In the genomic region with DNA sequence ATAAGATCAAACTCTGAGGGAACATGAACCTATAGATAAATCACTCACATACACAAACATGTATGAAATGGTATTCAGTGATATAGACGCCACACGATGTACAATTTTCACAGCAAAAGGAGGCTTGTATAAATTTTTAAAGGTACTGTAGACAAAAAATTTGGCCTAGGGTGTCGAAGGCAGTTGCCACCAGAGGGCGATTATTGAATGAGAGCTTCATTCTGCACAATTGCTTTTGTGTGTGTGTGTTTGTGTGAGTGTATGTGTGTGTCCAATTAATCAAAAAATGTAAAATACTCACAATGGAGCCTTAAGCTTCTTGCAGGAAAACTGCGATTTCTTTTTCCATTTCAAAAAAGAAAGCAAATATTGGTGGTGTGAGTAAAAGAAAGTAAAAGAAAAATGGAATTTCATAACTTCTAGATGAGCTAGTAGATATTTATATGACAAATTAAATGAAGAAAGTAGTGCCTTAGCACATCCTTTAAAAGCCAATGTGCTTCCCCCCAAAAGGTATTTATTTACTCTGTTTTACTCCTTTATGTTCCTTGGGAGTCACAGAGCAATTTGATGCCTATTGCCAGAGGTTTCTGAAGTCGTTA, we compare ENCODE assay signal across 9 cellular contexts.
DNase-seq lines count a peak whose midpoint lies in the region; ATAC-seq, FAIRE-seq and TF ChIP-seq lines count a peak whose summit lies in the region.
"Had no signal": no experiment of that assay in that cellular context is flagged by ENCODE, and none has a peak within 500 bp of the region (broad histone marks: within the 10 kb centered on the region; RNA-seq: fewer than 3 reads in every experiment).

No MANE protein-coding gene starts in this region.

- H3K4me3 ChIP-seq in SJCRH30 (no peak overlapping the region), kidney (ENCODE audit: low read length in 2 of 2) (no peak overlapping the region)

- ATAC-seq in GM18520 (IDR thresholded peaks at IDR 0.05; ENCODE audit: unreplicated experiment) (no peak), HG03460 (IDR thresholded peaks at IDR 0.05; ENCODE audit: unreplicated experiment) (no peak), GM21390 (IDR thresholded peaks at IDR 0.05; ENCODE audit: unreplicated experiment) (no peak)

- H3K27ac ChIP-seq in SJCRH30, result no peak overlapping the region
- no peak overlapping the region for H3K27ac ChIP-seq in kidney (ENCODE audit: low read depth in 2 of 2, low read length in 2 of 2)
- H3K27ac ChIP-seq: HL-60 had no signal

- H3K36me3 Mint-ChIP-seq in Calu3 (ENCODE audit: insufficient read depth, unreplicated experiment), result no peaks in the 10 kb centered on the region

- H3K9me3 ChIP-seq in SJCRH30 (replicated peaks), result no peaks in the 10 kb centered on the region
- H3K9me3 ChIP-seq in kidney (ENCODE audit: control insufficient read depth in 1 of 2, low read length in 2 of 2), result no peaks in the 10 kb centered on the region

- H3K4me1 ChIP-seq in SJCRH30 (peaks cover 18% of the 10 kb centered on the region), kidney (ENCODE audit: control insufficient read depth in 1 of 2, insufficient read depth in 1 of 2, low read depth in 1 of 2, low read length in 2 of 2) (no peaks in the 10 kb centered on the region)

- CTCF ChIA-PET in Calu3 (lab: Charles Lee), result interaction anchor here (1.0 to 1.2 kb wide), 5 partner anchors 14 to 831 kb away, joined by 3 to 12 read pairs (median 3); no protein-coding TSS in a partner anchor

- BruUV-seq in Calu3 (replicated peaks; lab: Mats Ljungman, UMichigan), result no TSS peak

- no peak overlapping the region for H3K27ac Mint-ChIP-seq in Calu3 (ENCODE audit: unreplicated experiment)

- DNase-seq in Calu3 (peak; percentile 50), HT1080 (ENCODE audit: low read depth) (peak; percentile 7), SJCRH30 (peak; percentile 18 to 55), kidney (no peak), DMS153 treated with DMSO at 0.1 percent for 48 hours (lab: John Stamatoyannopoulos, UW; ENCODE audit: unreplicated experiment) (no peak)

- H3K9ac ChIP-seq in kidney (ENCODE audit: low read length in 2 of 2), result no peak overlapping the region

- intact Hi-C loops in Calu3 (cut with micrococcal nuclease; ENCODE audit: unreplicated experiment), result loop anchor here (1.0 to 10.0 kb wide), 3 partner anchors 285 to 828 kb away; no protein-coding TSS in a partner anchor
- intact Hi-C loops in kidney (cut with DNase I), result no loop called here

- H3K27me3 Mint-ChIP-seq in Calu3 (ENCODE audit: unreplicated experiment), result no peaks in the 10 kb centered on the region

- H3K27me3 ChIP-seq in SJCRH30, result no peaks in the 10 kb centered on the region

- no peaks in the 10 kb centered on the region for H3K9me3 Mint-ChIP-seq in Calu3 (ENCODE audit: low read depth, unreplicated experiment)

- FAIRE-seq in kidney (lab: Jason Lieb, UNC), result no peak

- H3K4me1 Mint-ChIP-seq in Calu3 (ENCODE audit: low read depth, unreplicated experiment), result no peaks in the 10 kb centered on the region

- H3K4me3 Mint-ChIP-seq in Calu3 (ENCODE audit: low read depth, unreplicated experiment), result no peak overlapping the region

- TF ChIP-seq CTCF in Calu3 (IDR thresholded peaks at IDR 0.05; ENCODE audit: unreplicated experiment) (peak; percentile 60), kidney (IDR thresholded peaks at IDR 0.05; ENCODE audit: borderline replicate concordance, extremely low read depth, insufficient read depth) (peak; percentile 37)

- H3K36me3 ChIP-seq in SJCRH30 (no peaks in the 10 kb centered on the region), kidney (ENCODE audit: control insufficient read depth in 1 of 2, insufficient read depth in 2 of 2, low read length in 2 of 2) (no peaks in the 10 kb centered on the region)

Comparison
In these comparisons a context has a peak if more than half of its experiments do, and no peak if none do; other contexts are left out.
1. DNase-seq: peak in Calu3 (single experiment), HT1080 (single experiment) and SJCRH30 (2 of 2); none in kidney (single experiment) and DMS153 treated with DMSO at 0.1 percent for 48 hours (single experiment).